In genomic region chr10:24973163-24973562, GRCh38 we compare ENCODE assay signal across 25 cellular contexts. TPM values are rescaled to one million over a fixed set of nuclear protein-coding genes. Genes with fewer than 3 reads are reported as not detected.
"Had no signal": no experiment of that assay in that cellular context is flagged by ENCODE, and none has a peak within 500 bp of the region (broad histone marks: within the 10 kb centered on the region; RNA-seq: fewer than 3 reads in every experiment).

No MANE protein-coding gene starts in this region.

- H3K36me3 ChIP-seq: brain microvascular endothelial cell, SJSA1 had no signal

- H3K9me3 ChIP-seq: SJSA1 had no signal

- H3K27me3 ChIP-seq: brain microvascular endothelial cell, SJSA1 had no signal

- H3K27ac ChIP-seq: brain microvascular endothelial cell, SJSA1 had no signal

- DNase-seq: activated B cell treated with CpG ODN at 0.5 μM for 24 hours; activated CD4-positive, alpha-beta T cell treated with anti-CD3 and anti-CD28 coated beads for 1 hour; activated CD4-positive, alpha-beta T cell treated with anti-CD3 and anti-CD28 coated beads, Interleukin-2, amount 50 U/mL, for 1 hour; activated CD8-positive, alpha-beta memory T cell treated with anti-CD3 and anti-CD28 coated beads, Interleukin-2, amount 50 U/mL, for 4 hours; activated CD8-positive, alpha-beta T cell treated with anti-CD3 and anti-CD28 coated beads for 36 hours; activated gamma-delta T cell treated with Interleukin-2 at 50 U/mL for 16 hours; activated naive CD4-positive, alpha-beta T cell treated with anti-CD3 and anti-CD28 coated beads, Interleukin-2, amount 10 ng/mL, durations not matched to agents 7 days and 5 days; activated naive CD8-positive, alpha-beta T cell treated with anti-CD3 and anti-CD28 coated beads for 36 hours; activated T-cell treated with anti-CD3 and anti-CD28 coated beads, Interleukin-2, amount 50 U/mL, for 72 hours; brain microvascular endothelial cell; caudate nucleus; Kasumi-1; NCI-H1048; NCI-H146; NCI-H187 treated with DMSO at 0.1 percent for 48 hours; NCI-H345; NCI-H510A; NCI-H69; PC-3; SHP77; T-cell; T-helper 2 cell; T1000 had no signal

- ATAC-seq: activated CD8-positive, alpha-beta T cell treated with anti-CD3 and anti-CD28 coated beads for 36 hours; activated T-cell treated with anti-CD3 and anti-CD28 coated beads, Interleukin-2, amount 50 U/mL, for 72 hours; PC-3; T-cell had no signal

- H3K4me3 ChIP-seq: SJSA1 had no signal

RNA-seq across cellular contexts. Expression of gene PRTFDC1, which starts 20.8 kb away (rescaled TPM):
- total RNA-seq: activated B cell treated with CpG ODN at 0.5 μM for 24 hours had no signal

RNA-seq across cellular contexts. Expression of gene ENKUR, which starts 42.8 kb away (rescaled TPM):
- total RNA-seq: activated B cell treated with CpG ODN at 0.5 μM for 24 hours; activated CD8-positive, alpha-beta T cell treated with anti-CD3 and anti-CD28 coated beads for 36 hours; activated naive CD8-positive, alpha-beta T cell treated with anti-CD3 and anti-CD28 coated beads for 36 hours; activated T-cell treated with anti-CD3 and anti-CD28 coated beads, Interleukin-2, amount 50 U/mL, for 72 hours; activated T-helper 2 cell treated with anti-CD3 and anti-CD28 coated beads, Interferon-gamma antibody, Interleukin-2, Interleukin-4, amounts not matched to agents 10 μg/mL and 5 μg/mL and 100 μg/mL, durations not matched to agents 14 hours and 24 hours and 36 hours; PC-3; SJSA1 had no signal
